ENCODE assay signal across 7 cellular contexts in the genomic region with DNA sequence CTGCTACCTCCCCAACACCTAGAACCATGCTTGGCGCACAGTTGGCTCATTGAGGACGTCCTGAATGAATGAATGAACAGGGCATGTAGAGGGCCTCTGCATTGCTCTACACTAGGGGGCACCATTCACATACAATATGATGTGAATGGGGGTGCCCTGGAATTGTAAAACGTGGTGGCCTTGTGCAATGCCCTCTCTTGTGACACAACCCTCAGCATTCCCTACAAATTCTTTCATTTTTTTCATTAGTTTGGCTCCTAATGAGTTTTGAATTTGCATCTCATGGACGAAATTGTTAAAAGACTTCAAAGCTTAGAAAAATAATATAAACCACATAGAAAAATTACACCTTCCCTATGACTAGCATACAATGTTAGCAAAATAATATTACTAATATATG. TPM values are rescaled to one million over a fixed set of nuclear protein-coding genes. Genes with fewer than 3 reads are reported as not detected.
DNase-seq lines count a peak whose midpoint lies in the region; ATAC-seq, FAIRE-seq and TF ChIP-seq lines count a peak whose summit lies in the region.

No MANE protein-coding gene starts in this region.

- H3K9me3 Mint-ChIP-seq in astrocyte (ENCODE audit: unreplicated experiment) = no peaks in the 10 kb centered on the region
- no peaks in the 10 kb centered on the region for H3K9me3 Mint-ChIP-seq in activated T-helper 1 cell treated with anti-CD3 and anti-CD28 coated beads, Interleukin-12 subunit alpha, Interleukin-12 subunit beta, Interleukin-2, Interleukin-4 antibody, amounts not matched to agents 30 ng/mL and 10 ng/mL and 1 ng/mL, durations not matched to agents 14 hours and 24 hours and 36 hours

- DNase-seq in GM03348 (ENCODE audit: low spot score) (peak; percentile 60), astrocyte (ENCODE audit: low read depth) (peak; percentile 41), right lobe of liver (peak in 1 of 3 donors; percentile 51)
- DNase-seq in activated T-helper 1 cell treated with anti-CD3 and anti-CD28 coated beads, Interleukin-12 subunit alpha, Interleukin-12 subunit beta, Interleukin-2, Interleukin-4 antibody, amounts not matched to agents 30 ng/mL and 10 ng/mL and 1 ng/mL, durations not matched to agents 14 hours and 24 hours and 36 hours (ENCODE audit: low spot score) = no peak

- intact Hi-C loops in right lobe of liver (cut with DNase I) = no loop called here
- intact Hi-C loops in activated T-helper 1 cell treated with anti-CD3 and anti-CD28 coated beads, Interleukin-12 subunit alpha, Interleukin-12 subunit beta, Interleukin-2, Interleukin-4 antibody, amounts not matched to agents 30 ng/mL and 10 ng/mL and 1 ng/mL, durations not matched to agents 14 hours and 24 hours and 36 hours (cut with micrococcal nuclease) = loop anchor here (5.0 kb wide), 1 partner anchor 639 kb away; no protein-coding TSS in a partner anchor

- H3K9me3 ChIP-seq in Loucy (ENCODE audit: insufficient read depth, low read depth, low read length) (no peaks in the 10 kb centered on the region), astrocyte (ENCODE audit: insufficient read depth, low read depth, low read length) (no peaks in the 10 kb centered on the region), right lobe of liver (no peaks in the 10 kb centered on the region)

- H3K4me3 ChIP-seq in Loucy (ENCODE audit: low read length, poor library complexity, severe bottlenecking) (no peak overlapping the region), astrocyte (ENCODE audit: insufficient read depth, low read depth, low read length) (no peak overlapping the region), right lobe of liver (no peak overlapping the region)

- no peak overlapping the region for H3K4me2 ChIP-seq in Loucy (ENCODE audit: low read depth, low read length, poor library complexity, severe bottlenecking)
- no peak overlapping the region for H3K4me2 ChIP-seq in astrocyte (ENCODE audit: low read length)

- 11% methylated on average over 3 of the region's 4 CpGs for WGBS in right lobe of liver (ENCODE audit: insufficient coverage, low coverage, low lambda C conversion rate, missing lambda C conversion rate)

- H3K4me1 ChIP-seq in Loucy (ENCODE audit: insufficient read depth, low read length, poor library complexity, severe bottlenecking) = no peaks in the 10 kb centered on the region
- no peaks in the 10 kb centered on the region for H3K4me1 ChIP-seq in astrocyte (ENCODE audit: insufficient read depth, low read length)
- H3K4me1 ChIP-seq in right lobe of liver = no peaks in the 10 kb centered on the region

- peak; percentile 61 for ATAC-seq in GM21619 (IDR thresholded peaks at IDR 0.05; ENCODE audit: unreplicated experiment)
- ATAC-seq in right lobe of liver = peak in 3 of 4 donors; percentile 56 to 65 (median 62)
- no peak for ATAC-seq in GM19452 (IDR thresholded peaks at IDR 0.05; ENCODE audit: unreplicated experiment)

- H3K36me3 ChIP-seq in Loucy (ENCODE audit: insufficient read depth, low read length) = no peaks in the 10 kb centered on the region
- H3K36me3 ChIP-seq in astrocyte (ENCODE audit: insufficient read depth, low read length) = no peaks in the 10 kb centered on the region
- H3K36me3 ChIP-seq in right lobe of liver = no peaks in the 10 kb centered on the region

- H4K20me1 ChIP-seq in Loucy (ENCODE audit: insufficient read depth, low read length, poor library complexity, severe bottlenecking) (no peaks in the 10 kb centered on the region), astrocyte (ENCODE audit: insufficient read depth, low read length) (no peaks in the 10 kb centered on the region)

- H3K36me3 Mint-ChIP-seq in astrocyte (ENCODE audit: low read depth, unreplicated experiment) = no peaks in the 10 kb centered on the region
- no peaks in the 10 kb centered on the region for H3K36me3 Mint-ChIP-seq in activated T-helper 1 cell treated with anti-CD3 and anti-CD28 coated beads, Interleukin-12 subunit alpha, Interleukin-12 subunit beta, Interleukin-2, Interleukin-4 antibody, amounts not matched to agents 30 ng/mL and 10 ng/mL and 1 ng/mL, durations not matched to agents 14 hours and 24 hours and 36 hours (ENCODE audit: low read depth)

- H3F3A ChIP-seq in Loucy (ENCODE audit: low read depth) = no peaks in the 10 kb centered on the region

- H3K27ac ChIP-seq in astrocyte (ENCODE audit: low read depth, low read length) (no peak overlapping the region), right lobe of liver (no peak overlapping the region)

- no peaks in the 10 kb centered on the region for H3K79me2 ChIP-seq in Loucy (ENCODE audit: insufficient read depth, low read length)
- H3K79me2 ChIP-seq in astrocyte (ENCODE audit: insufficient read depth, low read length) = no peaks in the 10 kb centered on the region

- TF ChIP-seq CTCF in Loucy (conservative IDR thresholded peaks at IDR 0.05; ENCODE audit: low read length) = peak; percentile 97
- TF ChIP-seq CTCF in astrocyte (IDR thresholded peaks at IDR 0.05; ENCODE audit: insufficient read depth, low read depth, low read length) = peak; percentile 21
- TF ChIP-seq CTCF in right lobe of liver (IDR thresholded peaks at IDR 0.05) = peak; percentile 10 to 37 (median 20)

- peaks cover 5% of the 10 kb centered on the region for H3K27me3 Mint-ChIP-seq in astrocyte (ENCODE audit: low read depth, unreplicated experiment)
- no peaks in the 10 kb centered on the region for H3K27me3 Mint-ChIP-seq in activated T-helper 1 cell treated with anti-CD3 and anti-CD28 coated beads, Interleukin-12 subunit alpha, Interleukin-12 subunit beta, Interleukin-2, Interleukin-4 antibody, amounts not matched to agents 30 ng/mL and 10 ng/mL and 1 ng/mL, durations not matched to agents 14 hours and 24 hours and 36 hours (ENCODE audit: insufficient read depth)

- TF ChIP-seq POLR2A in right lobe of liver (IDR thresholded peaks at IDR 0.05) = no peak

- H3K4me3 Mint-ChIP-seq in astrocyte (ENCODE audit: unreplicated experiment) = no peak overlapping the region
- no peak overlapping the region for H3K4me3 Mint-ChIP-seq in activated T-helper 1 cell treated with anti-CD3 and anti-CD28 coated beads, Interleukin-12 subunit alpha, Interleukin-12 subunit beta, Interleukin-2, Interleukin-4 antibody, amounts not matched to agents 30 ng/mL and 10 ng/mL and 1 ng/mL, durations not matched to agents 14 hours and 24 hours and 36 hours

- H3K27me3 ChIP-seq in Loucy (ENCODE audit: insufficient read depth, low read length, poor library complexity, severe bottlenecking) (no peaks in the 10 kb centered on the region), astrocyte (ENCODE audit: insufficient read depth, low read length) (no peaks in the 10 kb centered on the region), right lobe of liver (no peaks in the 10 kb centered on the region)

- no peak overlapping the region for H3K27ac Mint-ChIP-seq in astrocyte (ENCODE audit: unreplicated experiment)
- H3K27ac Mint-ChIP-seq in activated T-helper 1 cell treated with anti-CD3 and anti-CD28 coated beads, Interleukin-12 subunit alpha, Interleukin-12 subunit beta, Interleukin-2, Interleukin-4 antibody, amounts not matched to agents 30 ng/mL and 10 ng/mL and 1 ng/mL, durations not matched to agents 14 hours and 24 hours and 36 hours = no peak overlapping the region

- peaks cover 7% of the 10 kb centered on the region for H3K4me1 Mint-ChIP-seq in astrocyte (ENCODE audit: low read depth, unreplicated experiment)
- no peaks in the 10 kb centered on the region for H3K4me1 Mint-ChIP-seq in activated T-helper 1 cell treated with anti-CD3 and anti-CD28 coated beads, Interleukin-12 subunit alpha, Interleukin-12 subunit beta, Interleukin-2, Interleukin-4 antibody, amounts not matched to agents 30 ng/mL and 10 ng/mL and 1 ng/mL, durations not matched to agents 14 hours and 24 hours and 36 hours (ENCODE audit: low read depth)

- no peak for FAIRE-seq in astrocyte (lab: Jason Lieb, UNC)

- H3K9ac ChIP-seq in Loucy (ENCODE audit: low read depth, low read length, poor library complexity, severe bottlenecking) (no peak overlapping the region), astrocyte (ENCODE audit: low read length) (no peak overlapping the region)

- H3K9me2 ChIP-seq in Loucy (replicated peaks; ENCODE audit: low read depth, low read length) = no peaks in the 10 kb centered on the region

- H2AFZ ChIP-seq in Loucy (ENCODE audit: low read length) (peak overlapping the region; percentile 58; the same call in 1 of the 2 replicates), astrocyte (ENCODE audit: low read depth, low read length) (no peak overlapping the region)

RNA-seq across cellular contexts. Expression of a gene that starts 2.3 kb away (rescaled TPM):
- total RNA-seq in astrocyte (2.1 and 4.7 TPM in 2 replicates), right lobe of liver (under 1 TPM in 2 of 6 experiments, not detected in 4; 0.02 to 0.33 TPM)
- total RNA-seq in activated T-helper 1 cell treated with anti-CD3 and anti-CD28 coated beads, Interleukin-12 subunit alpha, Interleukin-12 subunit beta, Interleukin-2, Interleukin-4 antibody, amounts not matched to agents 30 ng/mL and 10 ng/mL and 1 ng/mL, durations not matched to agents 14 hours and 24 hours and 36 hours = not detected in 2 replicates

Comparison
In these comparisons a context has a peak if more than half of its experiments do, and no peak if none do; other contexts are left out.
1. CTCF ChIP-seq: peak in every context shown above with its lines; median percentile 97 in Loucy; 21 in astrocyte; 20 in right lobe of liver.